In the genomic region with DNA sequence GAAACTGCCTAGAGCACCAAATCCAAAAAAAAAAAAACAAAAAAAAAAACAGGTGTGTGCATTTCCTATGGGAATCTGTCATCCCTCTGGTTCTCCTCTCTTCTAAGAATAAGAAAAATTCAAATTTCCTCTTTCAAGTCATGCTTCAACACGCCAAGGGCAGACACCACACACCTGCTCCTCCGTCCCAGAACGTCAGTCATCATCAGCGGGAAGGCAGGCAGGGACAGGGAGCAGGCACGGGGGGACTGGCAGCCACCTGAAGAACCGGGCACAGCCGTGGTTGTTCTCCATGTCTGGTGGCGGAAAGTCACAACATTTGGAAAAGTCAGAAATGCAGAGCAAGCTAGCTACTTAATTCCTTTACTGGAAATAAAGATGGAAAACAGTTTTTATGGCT, we compare ENCODE assay signal across 14 cellular contexts.
"Had no signal": no experiment of that assay in that cellular context is flagged by ENCODE, and none has a peak within 500 bp of the region (broad histone marks: within the 10 kb centered on the region; RNA-seq: fewer than 3 reads in every experiment).

No MANE protein-coding gene starts in this region.

- H3K4me3 ChIP-seq: left ventricle myocardium inferior, sigmoid colon, testis had no signal

- H3K36me3 ChIP-seq: left ventricle myocardium inferior, sigmoid colon had no signal

- ATAC-seq: activated naive CD4-positive, alpha-beta T cell treated with anti-CD3 and anti-CD28 coated beads, Interleukin-2, amount 50 U/mL, for 72 hours; effector memory CD8-positive, alpha-beta T cell; natural killer cell treated with Interleukin-12 subunit alpha and Interleukin-12 subunit beta and Interleukin-15 and Interleukin-18, amount 100 ng/mL, for 72 hours had no signal

- H3K27me3 ChIP-seq: sigmoid colon, testis had no signal

- DNase-seq: activated CD4-positive, alpha-beta T cell treated with anti-CD3 and anti-CD28 coated beads, Interleukin-2, amount 50 U/mL, for 1 hour; activated effector memory CD4-positive, alpha-beta T cell treated with Interleukin-2 at 50 U/mL for 16 hours; activated T-cell treated with anti-CD3 and anti-CD28 coated beads, Interleukin-2, amount 50 U/mL, for 24 hours; amniotic stem cell; effector memory CD8-positive, alpha-beta T cell; erythroblast; head of caudate nucleus; left ventricle myocardium inferior; occipital lobe; sigmoid colon; stimulated activated CD4-positive, alpha-beta T cell treated with anti-CD3 and anti-CD28 coated beads, Interleukin-2, amount 100 ng/mL, for 24 hours; testis had no signal

- H3K9me3 ChIP-seq: left ventricle myocardium inferior, sigmoid colon, testis had no signal

- H3K4me1 ChIP-seq: testis had no signal

- H3K27ac ChIP-seq: left ventricle myocardium inferior, sigmoid colon, testis had no signal
